Comparison of ENCODE assay signal across 35 cellular contexts in the genomic region with DNA sequence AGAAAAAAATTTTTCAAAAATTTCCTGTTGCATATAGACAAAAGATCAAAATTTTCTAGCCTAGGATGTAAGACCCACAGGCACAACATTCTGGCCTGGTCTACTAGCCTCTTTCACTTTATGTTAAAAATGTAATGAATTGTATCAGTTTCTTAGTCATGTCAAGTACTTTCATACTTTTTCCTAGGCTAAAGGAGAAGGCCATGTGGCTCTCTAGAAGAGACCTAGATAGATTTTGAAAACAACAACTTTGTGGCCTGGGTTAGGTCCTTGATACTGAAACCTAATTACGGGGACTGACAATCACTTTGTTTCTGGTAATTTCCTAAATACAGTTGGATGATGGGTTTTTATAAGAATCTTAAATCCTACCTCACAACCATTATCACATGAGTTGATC.
"Had no signal": no experiment of that assay in that cellular context is flagged by ENCODE, and none has a peak within 500 bp of the region (broad histone marks: within the 10 kb centered on the region; RNA-seq: fewer than 3 reads in every experiment).

No MANE protein-coding gene starts in this region.

- H3K27me3 ChIP-seq: adrenal gland, ascending aorta, body of pancreas, brain microvascular endothelial cell, breast epithelium, cardiac muscle cell had no signal

- H3K4me3 Mint-ChIP-seq: activated naive CD4-positive, alpha-beta T cell treated with anti-CD3 and anti-CD28 coated beads for 36 hours; activated naive CD4-positive, alpha-beta T cell treated with anti-CD3 and anti-CD28 coated beads, Interleukin-2, amount 10 ng/mL, durations not matched to agents 7 days and 5 days; activated naive CD4-positive, alpha-beta T cell treated with anti-CD3 and anti-CD28 coated beads, Interleukin-2, amount 50 U/mL, for 24 hours; activated naive CD8-positive, alpha-beta T cell; activated naive CD8-positive, alpha-beta T cell treated with anti-CD3 and anti-CD28 coated beads for 36 hours; activated naive CD8-positive, alpha-beta T cell treated with anti-CD3 and anti-CD28 coated beads, Interleukin-2, amount 10 ng/mL, durations not matched to agents 7 days and 5 days; activated naive CD8-positive, alpha-beta T cell treated with anti-CD3 and anti-CD28 coated beads, Interleukin-2, amount 50 U/mL, for 24 hours; activated T-cell treated with anti-CD3 and anti-CD28 coated beads, Interleukin-2, amount 50 U/mL, for 24 hours; activated T-cell treated with anti-CD3 and anti-CD28 coated beads, Interleukin-2, amount 50 U/mL, for 72 hours; activated T-helper 1 cell treated with anti-CD3 and anti-CD28 coated beads, Interleukin-12 subunit alpha, Interleukin-12 subunit beta, Interleukin-2, Interleukin-4 antibody, amounts not matched to agents 30 ng/mL and 10 ng/mL and 1 ng/mL, durations not matched to agents 14 hours and 24 hours and 36 hours; activated T-helper 17 cell treated with anti-CD3 and anti-CD28 coated beads, Interleukin-2, amount 50 U/mL, for 72 hours; brain; central memory CD8-positive, alpha-beta T cell had no signal

- DNase-seq: activated effector memory CD4-positive, alpha-beta T cell treated with anti-CD3 and anti-CD28 coated beads, Interleukin-2, amount 50 U/mL, for 16 hours; activated effector memory CD4-positive, alpha-beta T cell treated with Interleukin-2 at 50 U/mL for 16 hours; activated gamma-delta T cell; activated gamma-delta T cell treated with Interleukin-2 at 50 U/mL for 16 hours; activated naive CD4-positive, alpha-beta T cell; activated naive CD4-positive, alpha-beta T cell treated with anti-CD3 and anti-CD28 coated beads for 36 hours; activated naive CD4-positive, alpha-beta T cell treated with anti-CD3 and anti-CD28 coated beads, Interleukin-2, amount 10 ng/mL, durations not matched to agents 7 days and 5 days; activated naive CD4-positive, alpha-beta T cell treated with anti-CD3 and anti-CD28 coated beads, Interleukin-2, amount 50 U/mL, for 16 hours; activated naive CD4-positive, alpha-beta T cell treated with Interleukin-2 at 50 U/mL for 16 hours; activated naive CD8-positive, alpha-beta T cell treated with anti-CD3 and anti-CD28 coated beads for 36 hours; activated naive CD8-positive, alpha-beta T cell treated with anti-CD3 and anti-CD28 coated beads, Interleukin-2, amount 10 ng/mL, durations not matched to agents 7 days and 5 days; activated naive CD8-positive, alpha-beta T cell treated with anti-CD3 and anti-CD28 coated beads, Interleukin-2, amount 50 U/mL, for 24 hours; activated T-cell treated with anti-CD3 and anti-CD28 coated beads, Interleukin-2, amount 50 U/mL, for 24 hours; activated T-cell treated with anti-CD3 and anti-CD28 coated beads, Interleukin-2, amount 50 U/mL, for 48 hours; activated T-cell treated with anti-CD3 and anti-CD28 coated beads, Interleukin-2, amount 50 U/mL, for 72 hours; adrenal gland; amniotic stem cell; amygdala; anterior cingulate cortex; aorta; body of pancreas; brain microvascular endothelial cell; caudate nucleus; central memory CD4-positive, alpha-beta T cell; cerebellar nuclear complex had no signal

- H3K9me3 Mint-ChIP-seq: activated naive CD4-positive, alpha-beta T cell treated with anti-CD3 and anti-CD28 coated beads for 36 hours; activated naive CD4-positive, alpha-beta T cell treated with anti-CD3 and anti-CD28 coated beads, Interleukin-2, amount 10 ng/mL, durations not matched to agents 7 days and 5 days; activated naive CD4-positive, alpha-beta T cell treated with anti-CD3 and anti-CD28 coated beads, Interleukin-2, amount 50 U/mL, for 24 hours; activated naive CD8-positive, alpha-beta T cell treated with anti-CD3 and anti-CD28 coated beads for 36 hours; activated naive CD8-positive, alpha-beta T cell treated with anti-CD3 and anti-CD28 coated beads, Interleukin-2, amount 50 U/mL, for 24 hours; activated T-cell treated with anti-CD3 and anti-CD28 coated beads, Interleukin-2, amount 50 U/mL, for 24 hours; activated T-helper 1 cell treated with anti-CD3 and anti-CD28 coated beads, Interleukin-12 subunit alpha, Interleukin-12 subunit beta, Interleukin-2, Interleukin-4 antibody, amounts not matched to agents 30 ng/mL and 10 ng/mL and 1 ng/mL, durations not matched to agents 14 hours and 24 hours and 36 hours had no signal

- H3K36me3 Mint-ChIP-seq: activated naive CD4-positive, alpha-beta T cell treated with anti-CD3 and anti-CD28 coated beads, Interleukin-2, amount 10 ng/mL, durations not matched to agents 7 days and 5 days; activated naive CD4-positive, alpha-beta T cell treated with anti-CD3 and anti-CD28 coated beads, Interleukin-2, amount 50 U/mL, for 24 hours; activated naive CD4-positive, alpha-beta T cell treated with anti-CD3 and anti-CD28 coated beads, Interleukin-2, amount 50 U/mL, for 72 hours; activated naive CD8-positive, alpha-beta T cell; activated naive CD8-positive, alpha-beta T cell treated with anti-CD3 and anti-CD28 coated beads for 36 hours; activated naive CD8-positive, alpha-beta T cell treated with anti-CD3 and anti-CD28 coated beads, Interleukin-2, amount 10 ng/mL, durations not matched to agents 7 days and 5 days had no signal

- H3K4me3 ChIP-seq: adrenal gland, ascending aorta, body of pancreas, breast epithelium, cardiac muscle cell had no signal

- ATAC-seq: activated naive CD4-positive, alpha-beta T cell treated with anti-CD3 and anti-CD28 coated beads, Interleukin-2, amount 50 U/mL, for 72 hours; activated naive CD8-positive, alpha-beta T cell treated with anti-CD3 and anti-CD28 coated beads, Interleukin-2, amount 50 U/mL, for 24 hours; activated T-cell treated with anti-CD3 and anti-CD28 coated beads, Interleukin-2, amount 50 U/mL, for 72 hours; activated T-helper 17 cell treated with anti-CD3 and anti-CD28 coated beads, Interleukin-2, amount 50 U/mL, for 72 hours; body of pancreas had no signal

- H3K27me3 Mint-ChIP-seq: activated naive CD4-positive, alpha-beta T cell treated with anti-CD3 and anti-CD28 coated beads, Interleukin-2, amount 10 ng/mL, durations not matched to agents 7 days and 5 days; activated naive CD4-positive, alpha-beta T cell treated with anti-CD3 and anti-CD28 coated beads, Interleukin-2, amount 50 U/mL, for 24 hours; activated naive CD8-positive, alpha-beta T cell; activated naive CD8-positive, alpha-beta T cell treated with anti-CD3 and anti-CD28 coated beads for 36 hours; activated naive CD8-positive, alpha-beta T cell treated with anti-CD3 and anti-CD28 coated beads, Interleukin-2, amount 10 ng/mL, durations not matched to agents 7 days and 5 days; activated naive CD8-positive, alpha-beta T cell treated with anti-CD3 and anti-CD28 coated beads, Interleukin-2, amount 50 U/mL, for 24 hours; activated T-cell treated with anti-CD3 and anti-CD28 coated beads, Interleukin-2, amount 50 U/mL, for 24 hours; activated T-helper 17 cell treated with anti-CD3 and anti-CD28 coated beads, Interleukin-2, amount 50 U/mL, for 72 hours; brain; central memory CD8-positive, alpha-beta T cell had no signal

- H3K4me1 ChIP-seq: adrenal gland, ascending aorta, body of pancreas, breast epithelium had no signal

- H3K36me3 ChIP-seq: adrenal gland, ascending aorta, brain microvascular endothelial cell, breast epithelium, cardiac muscle cell had no signal

- H3K27ac ChIP-seq: adrenal gland, ascending aorta, body of pancreas, brain microvascular endothelial cell, breast epithelium, cardiac muscle cell had no signal

- H3K4me1 Mint-ChIP-seq: activated naive CD4-positive, alpha-beta T cell treated with anti-CD3 and anti-CD28 coated beads, Interleukin-2, amount 10 ng/mL, durations not matched to agents 7 days and 5 days; activated naive CD4-positive, alpha-beta T cell treated with anti-CD3 and anti-CD28 coated beads, Interleukin-2, amount 50 U/mL, for 24 hours; activated naive CD8-positive, alpha-beta T cell treated with anti-CD3 and anti-CD28 coated beads for 36 hours; activated naive CD8-positive, alpha-beta T cell treated with anti-CD3 and anti-CD28 coated beads, Interleukin-2, amount 50 U/mL, for 24 hours; activated T-helper 17 cell treated with anti-CD3 and anti-CD28 coated beads, Interleukin-2, amount 50 U/mL, for 72 hours; central memory CD8-positive, alpha-beta T cell had no signal

- H3K9me3 ChIP-seq: ascending aorta, body of pancreas, breast epithelium had no signal
